1 cellular context compared by ENCODE assay signal in genomic region chr17:4201231-4201630, GRCh38.
TF ChIP-seq lines count a peak whose summit lies in the region.

No MANE protein-coding gene starts in this region.

TF ChIP-seq in IMR-90, 13 proteins besides CTCF, POLR2A, EP300 and RAD21:
- no peak for TF ChIP-seq SMC3 (IDR thresholded peaks at IDR 0.05; ENCODE audit: low read depth, low read length)
- TF ChIP-seq RFX5 (IDR thresholded peaks at IDR 0.05; ENCODE audit: low read depth, low read length): no peak
- no peak for TF ChIP-seq ELK1 (IDR thresholded peaks at IDR 0.05; ENCODE audit: borderline replicate concordance, low read depth, low read length)
- no peak for TF ChIP-seq FOS (IDR thresholded peaks at IDR 0.05; ENCODE audit: low read depth, low read length)
- TF ChIP-seq CEBPB (IDR thresholded peaks at IDR 0.05; ENCODE audit: low read depth, low read length): no peak
- TF ChIP-seq USF2 (IDR thresholded peaks at IDR 0.05; ENCODE audit: low read depth, low read length): no peak
- TF ChIP-seq MXI1 (IDR thresholded peaks at IDR 0.05; ENCODE audit: borderline replicate concordance, low read depth, low read length): no peak
- no peak for TF ChIP-seq MAFK (IDR thresholded peaks at IDR 0.05; ENCODE audit: low read depth, low read length)
- no peak for TF ChIP-seq RCOR1 (IDR thresholded peaks at IDR 0.05; ENCODE audit: insufficient replicate concordance, low read length)
- no peak for TF ChIP-seq BHLHE40 (IDR thresholded peaks at IDR 0.05; ENCODE audit: low read depth, low read length)
- no peak for TF ChIP-seq CHD1 (IDR thresholded peaks at IDR 0.05; ENCODE audit: low read depth, low read length)
- no peak for TF ChIP-seq MAZ (IDR thresholded peaks at IDR 0.05; ENCODE audit: borderline replicate concordance, low read depth, low read length)
- no peak for TF ChIP-seq NFE2L2 (IDR thresholded peaks at IDR 0.05; ENCODE audit: low read depth, low read length)
